ENCODE assay signal across 17 cellular contexts in genomic region chr7:116621649-116622048, GRCh38. TPM values are rescaled to one million over a fixed set of nuclear protein-coding genes. Genes with fewer than 3 reads are reported as not detected.
DNase-seq lines count a peak whose midpoint lies in the region; ATAC-seq, FAIRE-seq and TF ChIP-seq lines count a peak whose summit lies in the region.
"Had no signal": no experiment of that assay in that cellular context is flagged by ENCODE, and none has a peak within 500 bp of the region (broad histone marks: within the 10 kb centered on the region; RNA-seq: fewer than 3 reads in every experiment).

No MANE protein-coding gene starts in this region.

- H3K4me3 Mint-ChIP-seq in naive thymus-derived CD4-positive, alpha-beta T cell: no peak overlapping the region
- H3K4me3 Mint-ChIP-seq: B cell; CD4-positive, alpha-beta memory T cell; HFFc6 had no signal

- H3K4me3 ChIP-seq in GM23248: no peak overlapping the region
- H3K4me3 ChIP-seq in K562: no peak overlapping the region
- H3K4me3 ChIP-seq in naive thymus-derived CD4-positive, alpha-beta T cell (ENCODE audit: low read length): no peak overlapping the region

- peaks cover 4% of the 10 kb centered on the region; the same call in 1 of the 2 replicates for H3K27me3 ChIP-seq in GM23248 (replicated peaks; ENCODE audit: insufficient read depth)
- peaks cover 2 to 4% of the 10 kb centered on the region in 2 experiments; a peak in 3 of 5 replicates for H3K27me3 ChIP-seq in K562 (ENCODE audit: control insufficient read depth in 2 of 2, insufficient read depth in 2 of 2, low read length in 2 of 2)
- H3K27me3 ChIP-seq in naive thymus-derived CD4-positive, alpha-beta T cell (ENCODE audit: control insufficient read depth in 2 of 2, insufficient read depth in 2 of 2, low read length in 2 of 2): no peaks in the 10 kb centered on the region

- no peaks in the 10 kb centered on the region for H3K9me3 ChIP-seq in GM23248 (ENCODE audit: low read depth)
- H3K9me3 ChIP-seq in K562 (replicated peaks; ENCODE audit: control insufficient read depth, insufficient read depth, low read depth, low read length): no peaks in the 10 kb centered on the region
- H3K9me3 ChIP-seq in naive thymus-derived CD4-positive, alpha-beta T cell (ENCODE audit: control insufficient read depth in 2 of 3, low read length in 3 of 3): peaks cover 0 to 8% (median 0%) of the 10 kb centered on the region in 3 experiments

- H3K9ac ChIP-seq in GM23248 (no peak overlapping the region), K562 (ENCODE audit: insufficient read depth in 1 of 2, low read depth in 2 of 2, low read length in 2 of 2) (no peak overlapping the region)

- no peak for TF ChIP-seq CTCF in K562 (IDR thresholded peaks at IDR 0.05 in 2 of 3, conservative IDR thresholded peaks at IDR 0.05 in 1 of 3; ENCODE audit: insufficient read depth in 2 of 3, low read depth in 1 of 3, low read length in 3 of 3)

- H3K79me2 ChIP-seq in GM23248 (ENCODE audit: insufficient read depth) (no peaks in the 10 kb centered on the region), K562 (ENCODE audit: control insufficient read depth, insufficient read depth, low read length) (no peaks in the 10 kb centered on the region)

- no peaks in the 10 kb centered on the region for H3K9me2 ChIP-seq in GM23248 (ENCODE audit: insufficient read depth)

- 69 to 70% methylated on average over 5 of the region's 5 CpGs for WGBS in GM23248 (ENCODE audit: low coverage in 1 of 2, low lambda C conversion rate in 2 of 2, missing lambda C conversion rate in 2 of 2), 2 experiments
- under 1% methylated on average over 5 of the region's 5 CpGs for WGBS in K562 (ENCODE audit: insufficient coverage, low coverage, missing lambda C conversion rate)

- no peak for TF ChIP-seq POLR2A in K562 (conservative IDR thresholded peaks at IDR 0.05)

- H3K36me3 ChIP-seq in GM23248 (ENCODE audit: low read depth) (no peaks in the 10 kb centered on the region), K562 (ENCODE audit: control insufficient read depth, insufficient read depth, low read length) (no peaks in the 10 kb centered on the region)
- no peaks in the 10 kb centered on the region for H3K36me3 ChIP-seq in naive thymus-derived CD4-positive, alpha-beta T cell (ENCODE audit: control insufficient read depth in 2 of 3, insufficient read depth in 3 of 3, low read length in 3 of 3)

- ATAC-seq in K562 (no peak), HG02885 (IDR thresholded peaks at IDR 0.05; ENCODE audit: poor library complexity, unreplicated experiment) (no peak), GM18858 (IDR thresholded peaks at IDR 0.05; ENCODE audit: unreplicated experiment) (no peak)
- peak; percentile 64 for ATAC-seq in naive thymus-derived CD4-positive, alpha-beta T cell

- H3K27ac Mint-ChIP-seq in naive thymus-derived CD4-positive, alpha-beta T cell: no peak overlapping the region
- H3K27ac Mint-ChIP-seq: B cell; CD4-positive, alpha-beta memory T cell; HFFc6 had no signal

- FAIRE-seq in K562 (lab: Jason Lieb, UNC): no peak
- FAIRE-seq: H54 had no signal

- H3K9me1 ChIP-seq in K562 (ENCODE audit: control insufficient read depth, insufficient read depth, low read length): no peaks in the 10 kb centered on the region

- in situ Hi-C loops in GM23248 (cut with MboI) (no loop called here), K562 (cut with MboI) (no loop called here)

- CTCF ChIA-PET in K562 (lab: Yijun Ruan, JAX; ENCODE audit: low intra/inter-chr PET ratio): no interaction called here
- CTCF ChIA-PET in naive thymus-derived CD4-positive, alpha-beta T cell (lab: Charles Lee): no interaction called here

- peaks cover 0 to 16% (median 6%) of the 10 kb centered on the region in 11 donors for H3K9me3 Mint-ChIP-seq in naive thymus-derived CD4-positive, alpha-beta T cell

- TF ChIP-seq EP300 in K562 (IDR thresholded peaks at IDR 0.05; ENCODE audit: low read length): no peak

- peaks cover 0 to 8% (median 0%) of the 10 kb centered on the region in 5 donors for H3K36me3 Mint-ChIP-seq in naive thymus-derived CD4-positive, alpha-beta T cell
- H3K36me3 Mint-ChIP-seq: CD4-positive, alpha-beta memory T cell had no signal

- POLR2A ChIA-PET in K562 (lab: Yijun Ruan, JAX): interaction anchor here (1.0 to 1.3 kb wide), 2 partner anchors 11 to 19 kb away, joined by 3 read pairs; no protein-coding TSS in a partner anchor
- POLR2A ChIA-PET in naive thymus-derived CD4-positive, alpha-beta T cell (lab: Charles Lee): no interaction called here

- H3K4me1 ChIP-seq in GM23248 (ENCODE audit: insufficient read depth): peaks cover 8% of the 10 kb centered on the region
- H3K4me1 ChIP-seq in K562 (replicated peaks in 1 of 2; ENCODE audit: control insufficient read depth in 2 of 2, insufficient read depth in 2 of 2, low read length in 2 of 2): no peaks in the 10 kb centered on the region
- no peaks in the 10 kb centered on the region for H3K4me1 ChIP-seq in naive thymus-derived CD4-positive, alpha-beta T cell (ENCODE audit: control insufficient read depth in 2 of 2, insufficient read depth in 2 of 2, low read length in 2 of 2)

- intact Hi-C loops in K562 (cut with micrococcal nuclease): no loop called here
- intact Hi-C loops in naive thymus-derived CD4-positive, alpha-beta T cell (cut with micrococcal nuclease): no loop called here

- no peak overlapping the region for H3K4me2 ChIP-seq in GM23248 (ENCODE audit: unreplicated experiment)
- H3K4me2 ChIP-seq in K562 (ENCODE audit: insufficient read depth, low read length): no peak overlapping the region

- no peak overlapping the region for H2AFZ ChIP-seq in GM23248
- H2AFZ ChIP-seq in K562 (ENCODE audit: low read depth, low read length): no peak overlapping the region

- H3K27ac ChIP-seq in GM23248 (no peak overlapping the region), K562 (ENCODE audit: extremely low read depth, low read depth, low read length) (no peak overlapping the region)
- H3K27ac ChIP-seq in naive thymus-derived CD4-positive, alpha-beta T cell (ENCODE audit: low read depth, low read length): no peak overlapping the region
- H3K27ac ChIP-seq: HL-60 had no signal

- no peaks in the 10 kb centered on the region for H3K4me1 Mint-ChIP-seq in naive thymus-derived CD4-positive, alpha-beta T cell
- H3K4me1 Mint-ChIP-seq: B cell; CD4-positive, alpha-beta memory T cell had no signal

- peaks cover 7% of the 10 kb centered on the region for H3F3A ChIP-seq in GM23248 (ENCODE audit: insufficient read depth)

- DNase-seq in GM23248: peak; percentile 7
- DNase-seq in MV-4-11 (lab: John Stamatoyannopoulos, UW): peak; percentile 52
- no peak for DNase-seq in K562 (ENCODE audit: extremely low read depth in 1 of 4, low spot score in 3 of 4)
- DNase-seq in naive thymus-derived CD4-positive, alpha-beta T cell: no peak
- no peak for DNase-seq in NCI-H82 treated with DMSO at 0.1 percent for 48 hours (lab: John Stamatoyannopoulos, UW; ENCODE audit: unreplicated experiment)
- no peak for DNase-seq in GM19240 (ENCODE audit: insufficient read length, low spot score)
- DNase-seq: CD4-positive, alpha-beta memory T cell; HFFc6; NCI-H1092 treated with DMSO at 0.1 percent for 48 hours; NCI-H510A treated with DMSO at 0.1 percent for 48 hours; SIG-M5 had no signal

- H4K20me1 ChIP-seq in GM23248 (ENCODE audit: insufficient read depth): no peaks in the 10 kb centered on the region
- no peaks in the 10 kb centered on the region for H4K20me1 ChIP-seq in K562 (replicated peaks; ENCODE audit: control insufficient read depth, insufficient read depth, low read length)

- no TSS peak for BruUV-seq in K562 (replicated peaks; lab: Mats Ljungman, UMichigan)

- H3K27me3 Mint-ChIP-seq in naive thymus-derived CD4-positive, alpha-beta T cell: peaks cover 2 to 24% (median 21%) of the 10 kb centered on the region in 5 donors

- no peak for TF ChIP-seq RAD21 in K562 (CRISPR knock-in tag; conservative IDR thresholded peaks at IDR 0.05 in 1 of 2, IDR thresholded peaks at IDR 0.05 in 1 of 2)

TF ChIP-seq in K562, 482 proteins besides CTCF, POLR2A, EP300 and RAD21 (continues in another document):
- peak; percentile 36; the same call in 1 of the 2 replicates for TF ChIP-seq GABPA (tag; conservative IDR thresholded peaks at IDR 0.05; ENCODE audit: low read depth)
- TF ChIP-seq ZNF282 (CRISPR knock-in tag; IDR thresholded peaks at IDR 0.05): no peak
- TF ChIP-seq FOS (IDR thresholded peaks at IDR 0.05; ENCODE audit: extremely low read depth, insufficient read length): no peak
- no peak for TF ChIP-seq NFXL1 (CRISPR knock-in tag; IDR thresholded peaks at IDR 0.05)

RNA-seq across cellular contexts. Expression of gene MET, which starts 50.3 kb away (rescaled TPM):
- 62.3 and 68.8 TPM in 2 replicates for total RNA-seq in GM23248 (2014; rRNA removed; shearing (Covaris generic))
- 25.3 and 27.6 TPM in 2 replicates for polyA plus RNA-seq in GM23248 (2016; fragmentation: Nextera tagmentation; extraction: Ambion mirVana)
- 0.97 and 1.1 TPM in 2 replicates for total RNA-seq in K562 (2011; cell fraction: chromatin; rRNA removed; ENCODE audit: low replicate concordance)
- 0.66 and 0.83 TPM in 2 replicates for total RNA-seq in K562 (2011; cell fraction: nucleolus; rRNA removed)
- total RNA-seq in K562 (2011; cell fraction: nucleoplasm; rRNA removed): 1.3 and 1.9 TPM in 2 replicates
- total RNA-seq in K562 (2014; rRNA removed): 0.86 and 1.5 TPM in 2 replicates
- total RNA-seq in K562 (2014; rRNA removed; fragmentation: Illumina TruSeq; extraction: Trizol): 0.70 and 0.84 TPM in 2 replicates
- 0.83 and 1.1 TPM in 2 replicates for total RNA-seq in K562 (2015; rRNA removed; fragmentation: Illumina TruSeq; extraction: Trizol)
- 0.65 and 1.2 TPM in 2 replicates for total RNA-seq in K562 (2021)
- polyA plus RNA-seq in K562 (2011; rRNA removed): 0.22 and 2.4 TPM in 2 replicates
- 0.21 and 0.69 TPM in 2 replicates for polyA plus RNA-seq in K562 (2011; cell fraction: cytosol; rRNA removed)
- polyA plus RNA-seq in K562 (2011; cell fraction: nucleus; rRNA removed): 0.48 and 0.97 TPM in 2 replicates
- 1.5 and 2.0 TPM in 2 replicates for polyA plus RNA-seq in K562 (2012)
- polyA plus RNA-seq in K562 (2014; fragmentation: Illumina TruSeq; extraction: Trizol): 1.1 and 1.3 TPM in 2 replicates
- 1 to 10 TPM; 1.3 to 1.5 TPM for polyA plus RNA-seq in K562 (2014; fragmentation: Nextera tagmentation; extraction: Ambion mirVana)
- polyA plus RNA-seq in K562 (2014; rRNA removed): 0.47 and 0.90 TPM in 2 replicates
- polyA minus RNA-seq in K562 (2011; rRNA and poly(A)+ RNA removed): 0.90 and 2.0 TPM in 2 replicates
- polyA minus RNA-seq in K562 (2011; cell fraction: cytosol; rRNA and poly(A)+ RNA removed): 1.0 and 1.3 TPM in 2 replicates
- 1.3 and 2.2 TPM in 2 replicates for polyA minus RNA-seq in K562 (2011; cell fraction: nucleus; rRNA and poly(A)+ RNA removed)
- total RNA-seq in naive thymus-derived CD4-positive, alpha-beta T cell: 1 to 10 TPM in 1 of 5 experiments, under 1 TPM in 2, not detected in 2; 0.19 to 1.0 (median 0.73) TPM
- not detected for polyA plus RNA-seq in naive thymus-derived CD4-positive, alpha-beta T cell
- total RNA-seq: OCI-LY7 had no signal
- polyA plus RNA-seq: CD4-positive, alpha-beta memory T cell had no signal

Comparison
In these comparisons a context has a peak if more than half of its experiments do, and no peak if none do; other contexts are left out.
1. DNase-seq: peak in GM23248 (single experiment) and MV-4-11 (single experiment); none in K562 (0 of 4), naive thymus-derived CD4-positive, alpha-beta T cell (0 of 9), NCI-H82 treated with DMSO at 0.1 percent for 48 hours (single experiment) and GM19240 (single experiment).
2. RNA of gene MET, which starts 50.3 kb away (total RNA-seq): 62.3 to 68.8 TPM in GM23248; 0.65 to 1.9 TPM in K562 and 0.19 to 1.0 TPM in naive thymus-derived CD4-positive, alpha-beta T cell; every median in the first group is over 10 times any median in the second.